ENCODE assay signal across 8 cellular contexts in the genomic region with DNA sequence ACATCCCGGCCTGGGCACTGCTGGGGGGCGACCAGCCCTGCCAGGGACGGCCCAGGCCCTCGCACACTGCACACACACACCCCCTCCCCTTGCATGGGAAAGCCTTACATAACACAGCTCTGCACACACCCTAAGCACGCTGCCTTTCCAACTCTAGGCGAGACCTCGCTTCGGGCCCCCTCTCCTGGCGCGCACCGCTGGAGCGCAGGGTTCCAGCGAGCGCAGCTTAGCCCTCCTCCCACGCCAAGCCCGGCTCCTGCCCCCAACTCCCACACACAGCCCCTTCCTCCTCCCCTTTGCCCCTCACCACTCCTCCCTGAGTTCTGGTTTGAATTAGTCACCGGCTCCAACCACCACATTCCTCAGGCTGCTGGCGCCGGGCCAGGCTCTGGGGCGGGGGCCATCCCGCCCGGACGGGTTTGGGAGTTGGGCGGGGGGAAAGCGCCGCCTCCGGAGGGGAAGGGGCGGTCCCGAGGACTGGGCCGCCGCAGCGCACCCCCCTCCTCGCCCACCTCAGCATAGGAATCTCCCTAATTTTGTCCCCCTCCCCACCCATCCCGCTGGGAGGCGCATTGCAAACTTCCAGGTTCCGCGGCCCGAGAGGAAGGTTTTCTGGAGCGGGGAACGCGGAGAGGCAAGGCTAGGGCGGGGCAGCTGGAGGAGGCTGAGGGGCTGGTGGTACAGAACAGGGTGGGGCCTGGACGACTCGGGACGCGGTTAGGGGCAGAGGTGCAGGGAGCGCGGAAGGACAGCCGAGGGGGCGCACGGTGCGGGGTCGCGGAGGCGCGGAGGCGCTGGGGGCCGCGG.
DNase-seq lines count a peak whose midpoint lies in the region; TF ChIP-seq lines count a peak whose summit lies in the region.

No MANE protein-coding gene starts in this region.

- peaks cover 17% of the 10 kb centered on the region for H3K27me3 ChIP-seq in layer of hippocampus (ENCODE audit: control insufficient read depth, insufficient read depth, low read length)

- peak; percentile 95 for DNase-seq in COLO829 (ENCODE audit: low spot score)
- DNase-seq in Kasumi-1 (lab: John Stamatoyannopoulos, UW): peak; percentile 47 to 68
- peak; percentile 97 for DNase-seq in coronary artery (ENCODE audit: low spot score)
- peak; percentile 64 for DNase-seq in stimulated activated CD4-positive, alpha-beta T cell treated with anti-CD3 and anti-CD28 coated beads, Interleukin-4, amount 100 ng/mL, for 24 hours
- no peak for DNase-seq in NCI-H774 (lab: John Stamatoyannopoulos, UW)
- no peak for DNase-seq in NCI-H2107 (lab: John Stamatoyannopoulos, UW)

- H3K27ac ChIP-seq in coronary artery (peak overlapping the region; percentile 89 to 100), layer of hippocampus (ENCODE audit: low read depth, low read length) (peak overlapping the region; percentile 89)

- H3K4me3 ChIP-seq in WI38 (ENCODE audit: low read depth, low read length) (peak overlapping the region; percentile 99), coronary artery (peak overlapping the region; percentile 99)

- TF ChIP-seq CTCF in WI38 (IDR thresholded peaks at IDR 0.05; ENCODE audit: low read depth, low read length): no peak
- TF ChIP-seq CTCF in coronary artery (IDR thresholded peaks at IDR 0.05): no peak

Comparison
In these comparisons a context has a peak if more than half of its experiments do, and no peak if none do; other contexts are left out.
1. DNase-seq: peak in COLO829 (single experiment), Kasumi-1 (2 of 2), coronary artery (single experiment) and stimulated activated CD4-positive, alpha-beta T cell treated with anti-CD3 and anti-CD28 coated beads, Interleukin-4, amount 100 ng/mL, for 24 hours (single experiment); none in NCI-H774 (single experiment) and NCI-H2107 (single experiment).